In the genomic region with DNA sequence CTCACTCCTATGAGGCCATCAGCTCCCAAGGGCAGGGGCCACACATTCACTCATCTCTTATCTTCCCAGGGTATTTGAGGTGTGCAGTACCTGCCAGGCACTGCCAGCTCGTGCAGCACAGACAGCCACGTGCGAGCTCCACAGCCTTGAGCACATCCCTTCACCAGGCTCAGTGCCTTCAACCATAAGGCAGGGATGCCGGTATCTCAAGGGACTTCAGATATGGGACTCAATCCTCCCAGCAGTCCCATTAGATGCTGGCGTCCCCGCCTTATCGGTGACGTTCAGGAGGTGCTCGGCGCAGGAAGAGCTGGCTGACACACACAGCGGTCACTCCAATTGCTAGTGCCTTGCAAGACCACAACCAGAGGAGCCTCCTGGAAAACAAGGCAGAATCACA, we compare ENCODE assay signal across 1 cellular context.
TF ChIP-seq lines count a peak whose summit lies in the region.

No MANE protein-coding gene starts in this region.

TF ChIP-seq in GM12878, 131 proteins besides CTCF, POLR2A, EP300 and RAD21 (continued from another document):
- TF ChIP-seq, protein P1, sequence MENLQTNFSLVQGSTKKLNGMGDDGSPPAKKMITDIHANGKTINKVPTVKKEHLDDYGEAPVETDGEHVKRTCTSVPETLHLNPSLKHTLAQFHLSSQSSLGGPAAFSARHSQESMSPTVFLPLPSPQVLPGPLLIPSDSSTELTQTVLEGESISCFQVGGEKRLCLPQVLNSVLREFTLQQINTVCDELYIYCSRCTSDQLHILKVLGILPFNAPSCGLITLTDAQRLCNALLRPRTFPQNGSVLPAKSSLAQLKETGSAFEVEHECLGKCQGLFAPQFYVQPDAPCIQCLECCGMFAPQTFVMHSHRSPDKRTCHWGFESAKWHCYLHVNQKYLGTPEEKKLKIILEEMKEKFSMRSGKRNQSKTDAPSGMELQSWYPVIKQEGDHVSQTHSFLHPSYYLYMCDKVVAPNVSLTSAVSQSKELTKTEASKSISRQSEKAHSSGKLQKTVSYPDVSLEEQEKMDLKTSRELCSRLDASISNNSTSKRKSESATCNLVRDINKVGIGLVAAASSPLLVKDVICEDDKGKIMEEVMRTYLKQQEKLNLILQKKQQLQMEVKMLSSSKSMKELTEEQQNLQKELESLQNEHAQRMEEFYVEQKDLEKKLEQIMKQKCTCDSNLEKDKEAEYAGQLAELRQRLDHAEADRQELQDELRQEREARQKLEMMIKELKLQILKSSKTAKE (IDR thresholded peaks at IDR 0.05; ENCODE audit: low read depth, poor library complexity, severe bottlenecking), result no peak
TF ChIP-seq in GM12878: peak in this region for 0.
